In the genomic region with DNA sequence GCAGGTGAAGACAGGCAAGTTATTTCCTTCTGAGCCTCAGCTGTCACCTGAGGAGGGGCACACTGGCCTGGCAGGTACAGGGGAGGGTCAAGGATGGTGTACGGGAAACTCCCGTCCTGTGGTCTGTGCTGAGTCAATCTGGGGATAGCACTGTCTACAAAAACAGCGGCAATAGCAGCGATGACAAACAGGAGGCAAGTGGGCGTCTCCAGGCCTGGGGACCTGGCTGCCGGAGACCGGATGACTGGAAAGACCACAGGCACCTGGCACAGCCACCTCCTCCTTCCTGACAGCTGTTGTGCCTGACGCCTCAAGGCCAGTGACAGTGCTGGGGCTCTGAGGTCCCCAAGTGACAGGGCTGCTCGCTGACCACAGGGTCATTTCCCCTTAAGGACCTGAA, we compare ENCODE assay signal across 9 cellular contexts.
DNase-seq lines count a peak whose midpoint lies in the region; ATAC-seq and TF ChIP-seq lines count a peak whose summit lies in the region.
"Had no signal": no experiment of that assay in that cellular context is flagged by ENCODE, and none has a peak within 500 bp of the region (broad histone marks: within the 10 kb centered on the region; RNA-seq: fewer than 3 reads in every experiment).

No MANE protein-coding gene starts in this region.

- H3K79me2 ChIP-seq in mammary epithelial cell (ENCODE audit: insufficient read depth, low read length) = no peaks in the 10 kb centered on the region

- TF ChIP-seq CTCF in mammary epithelial cell (conservative IDR thresholded peaks at IDR 0.05 in 1 of 2, IDR thresholded peaks at IDR 0.05 in 1 of 2; ENCODE audit: extremely low read depth in 1 of 2, insufficient read depth in 1 of 2, low read depth in 1 of 2, low read length in 2 of 2) = peak in 1 of 2 donors; percentile 2

- peak; percentile 73 for DNase-seq in mammary epithelial cell
- DNase-seq in COLO829 (ENCODE audit: low spot score) = no peak
- DNase-seq in occipital lobe (lab: John Stamatoyannopoulos, UW) = no peak
- DNase-seq in NCI-H2081 (lab: John Stamatoyannopoulos, UW) = no peak
- no peak for DNase-seq in DMS79 (lab: John Stamatoyannopoulos, UW)
- DNase-seq: SIG-M5 had no signal

- BruUV-seq in mammary epithelial cell (replicated peaks; lab: Mats Ljungman, UMichigan) = no TSS peak

- in situ Hi-C loops in mammary epithelial cell (cut with MboI; ENCODE audit: low sequenced_read_pairs in 2 of 2) = no loop called here

- dilution Hi-C loops in mammary epithelial cell (cut with HindIII; ENCODE audit: low sequenced_read_pairs) = no loop called here

- H3K4me2 ChIP-seq in mammary epithelial cell (ENCODE audit: insufficient read depth, low read depth, low read length) = no peak overlapping the region

- no peaks in the 10 kb centered on the region for H4K20me1 ChIP-seq in mammary epithelial cell (ENCODE audit: insufficient read depth, low read length)

- H3K36me3 ChIP-seq in mammary epithelial cell (ENCODE audit: insufficient read depth, low read length) = no peaks in the 10 kb centered on the region

- H3K4me1 ChIP-seq in mammary epithelial cell (ENCODE audit: insufficient read depth, low read length) = peaks cover 14% of the 10 kb centered on the region

- intact Hi-C loops in mammary epithelial cell (cut with micrococcal nuclease) = no loop called here

- H3K27me3 ChIP-seq in mammary epithelial cell (ENCODE audit: insufficient read depth, low read length) = no peaks in the 10 kb centered on the region

- H2AFZ ChIP-seq in mammary epithelial cell (ENCODE audit: low read depth, low read length) = peak overlapping the region; percentile 36

- 2% methylated on average over 7 of the region's 9 CpGs for WGBS in mammary epithelial cell (ENCODE audit: low coverage, missing lambda C conversion rate)

- CTCF ChIA-PET in mammary epithelial cell (lab: Charles Lee; ENCODE audit: low non-redundant PET) = no interaction called here

- ATAC-seq in GM18498 (IDR thresholded peaks at IDR 0.05; ENCODE audit: unreplicated experiment) (peak; percentile 90), GM21367 (IDR thresholded peaks at IDR 0.05; ENCODE audit: unreplicated experiment) (peak; percentile 80), HG03378 (IDR thresholded peaks at IDR 0.05; ENCODE audit: unreplicated experiment) (peak; percentile 96)

- no peak overlapping the region for H3K4me3 ChIP-seq in mammary epithelial cell (replicated peaks in 1 of 3; ENCODE audit: insufficient read depth in 1 of 3, low read depth in 2 of 3, low read length in 3 of 3)

- no peak overlapping the region for H3K27ac ChIP-seq in mammary epithelial cell (ENCODE audit: insufficient read depth, low read depth, low read length)

- H3K9me3 ChIP-seq in mammary epithelial cell (replicated peaks; ENCODE audit: insufficient read depth, low read length) = no peaks in the 10 kb centered on the region

- no peak overlapping the region for H3K9ac ChIP-seq in mammary epithelial cell (ENCODE audit: insufficient read depth, low read length)
